8 cellular contexts compared by ENCODE assay signal in the genomic region with DNA sequence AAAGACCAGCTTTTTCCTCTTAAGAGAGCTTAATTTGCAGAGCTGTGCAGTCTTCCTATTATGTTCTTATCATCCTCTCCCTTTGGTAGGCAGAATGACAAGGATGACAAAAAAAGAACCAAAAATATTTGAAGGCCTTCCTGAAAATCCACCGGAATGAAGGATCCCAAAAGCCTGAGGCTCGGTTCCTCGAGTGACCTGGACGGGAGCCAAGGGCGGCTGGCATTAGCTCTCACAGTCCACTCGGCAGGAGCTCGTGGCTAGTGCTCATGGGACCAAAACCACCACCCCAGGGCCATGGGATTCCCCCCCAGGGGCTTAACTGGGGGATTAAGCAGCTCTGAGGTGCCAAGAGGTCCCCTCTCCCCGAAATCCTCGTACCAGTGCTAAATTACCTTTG. TPM values are rescaled to one million over a fixed set of nuclear protein-coding genes. Genes with fewer than 3 reads are reported as not detected.
A peak's percentile ranks its signal among the peaks of the same experiment; 100 is the strongest.
DNase-seq lines count a peak whose midpoint lies in the region.

No MANE protein-coding gene starts in this region.

- peak overlapping the region; percentile 83 for H3K4me3 Mint-ChIP-seq in T-helper 2 cell treated with Interferon-gamma antibody and Interleukin-4, amounts not matched to agents 5 μg/mL and 100 μg/mL, for 36 hours

- peak overlapping the region; percentile 9 for H3K9ac ChIP-seq in HUES6 (ENCODE audit: low read length)

- no peaks in the 10 kb centered on the region for H3K36me3 Mint-ChIP-seq in T-helper 2 cell treated with Interferon-gamma antibody and Interleukin-4, amounts not matched to agents 5 μg/mL and 100 μg/mL, for 36 hours (ENCODE audit: low read depth)

- DNase-seq in T-helper 2 cell treated with Interferon-gamma antibody and Interleukin-4, amounts not matched to agents 5 μg/mL and 100 μg/mL, for 36 hours (ENCODE audit: low spot score) = no peak
- DNase-seq in T-helper 2 cell (no peak), cerebellum (ENCODE audit: low spot score) (peak; percentile 14), NK-92 (lab: John Stamatoyannopoulos, UW; ENCODE audit: unreplicated experiment) (no peak), HUDEP-2 (lab: John Stamatoyannopoulos, UW; ENCODE audit: unreplicated experiment in 76 of 76) (no peak)
- DNase-seq in activated effector memory CD4-positive, alpha-beta T cell treated with Interleukin-2 at 50 U/mL for 16 hours = no peak

- peaks cover 3% of the 10 kb centered on the region for H3K4me1 Mint-ChIP-seq in T-helper 2 cell treated with Interferon-gamma antibody and Interleukin-4, amounts not matched to agents 5 μg/mL and 100 μg/mL, for 36 hours (ENCODE audit: low read depth)

- H3K9me3 ChIP-seq in HUES6 (ENCODE audit: control insufficient read depth, insufficient read depth, low read depth, low read length) (no peaks in the 10 kb centered on the region), muscle layer of duodenum (ENCODE audit: control insufficient read depth in 1 of 2, low read length in 2 of 2) (no peaks in the 10 kb centered on the region)

- H3K27ac Mint-ChIP-seq in T-helper 2 cell treated with Interferon-gamma antibody and Interleukin-4, amounts not matched to agents 5 μg/mL and 100 μg/mL, for 36 hours = no peak overlapping the region

- H3K27ac ChIP-seq in HUES6 (ENCODE audit: low read depth, low read length) (no peak overlapping the region), muscle layer of duodenum (ENCODE audit: low read length) (no peak overlapping the region)

- H3K36me3 ChIP-seq in HUES6 (ENCODE audit: control insufficient read depth, insufficient read depth, low read length) = no peaks in the 10 kb centered on the region
- H3K36me3 ChIP-seq in muscle layer of duodenum (ENCODE audit: control insufficient read depth in 1 of 2, insufficient read depth in 2 of 2, low read length in 2 of 2) = no peaks in the 10 kb centered on the region

- H3K27me3 Mint-ChIP-seq in T-helper 2 cell treated with Interferon-gamma antibody and Interleukin-4, amounts not matched to agents 5 μg/mL and 100 μg/mL, for 36 hours (ENCODE audit: low read depth) = peaks cover 30% of the 10 kb centered on the region

- peak overlapping the region; percentile 68 for H3K4me3 ChIP-seq in HUES6 (ENCODE audit: low read depth, low read length)
- H3K4me3 ChIP-seq in muscle layer of duodenum (ENCODE audit: low read depth in 1 of 2, low read length in 2 of 2) = peak overlapping the region; percentile 55 to 81

- H3K9me3 Mint-ChIP-seq in T-helper 2 cell treated with Interferon-gamma antibody and Interleukin-4, amounts not matched to agents 5 μg/mL and 100 μg/mL, for 36 hours = no peaks in the 10 kb centered on the region

- H3K27me3 ChIP-seq in HUES6 (ENCODE audit: control insufficient read depth, insufficient read depth, low read length) (peaks cover 66% of the 10 kb centered on the region), muscle layer of duodenum (ENCODE audit: low read depth, low read length) (no peaks in the 10 kb centered on the region)

- H3K4me1 ChIP-seq in HUES6 (ENCODE audit: control insufficient read depth, insufficient read depth, low read length) (peaks cover 34% of the 10 kb centered on the region), muscle layer of duodenum (ENCODE audit: control insufficient read depth in 1 of 2, insufficient read depth in 2 of 2, low read length in 2 of 2) (peaks cover 6 to 17% of the 10 kb centered on the region in 2 donors)

RNA-seq across cellular contexts. Expression of a gene that starts 0.6 kb away (rescaled TPM):
- 28.5 TPM for total RNA-seq in cerebellum
